In genomic region chr5:90783460-90784333, GRCh38 we compare ENCODE assay signal across 8 cellular contexts.
A peak's percentile ranks its signal among the peaks of the same experiment; 100 is the strongest.
DNase-seq lines count a peak whose midpoint lies in the region; ATAC-seq lines count a peak whose summit lies in the region.

No MANE protein-coding gene starts in this region.

- DNase-seq in AG08395 (ENCODE audit: low spot score) = peak; percentile 50
- DNase-seq in NCI-H2227 (lab: John Stamatoyannopoulos, UW; ENCODE audit: unreplicated experiment) = peak; percentile 64
- DNase-seq in activated CD4-positive, CD25-positive, alpha-beta regulatory T cell (lab: John Stamatoyannopoulos, UW) = peak; percentile 19 to 49 (median 37)
- DNase-seq in central memory CD4-positive, alpha-beta T cell = peak; percentile 49
- DNase-seq in left lobe of liver (ENCODE audit: low spot score) = peak; percentile 69
- peak; percentile 63 to 66 for DNase-seq in stimulated activated CD4-positive, alpha-beta T cell treated with anti-CD3 and anti-CD28 coated beads, Interleukin-4, amount 100 ng/mL, for 48 hours (ENCODE audit: low read depth in 2 of 2)

- peak; percentile 94 for ATAC-seq in GM18861 (IDR thresholded peaks at IDR 0.05; ENCODE audit: unreplicated experiment)
- ATAC-seq in HG03066 (IDR thresholded peaks at IDR 0.05; ENCODE audit: low read depth, unreplicated experiment) = peak; percentile 98
- ATAC-seq in left lobe of liver = peak; percentile 98

Comparison
In these comparisons a context has a peak if more than half of its experiments do, and no peak if none do; other contexts are left out.
1. Peak in every context shown above with its lines: DNase-seq and ATAC-seq.